ENCODE assay signal across 8 cellular contexts in the genomic region with DNA sequence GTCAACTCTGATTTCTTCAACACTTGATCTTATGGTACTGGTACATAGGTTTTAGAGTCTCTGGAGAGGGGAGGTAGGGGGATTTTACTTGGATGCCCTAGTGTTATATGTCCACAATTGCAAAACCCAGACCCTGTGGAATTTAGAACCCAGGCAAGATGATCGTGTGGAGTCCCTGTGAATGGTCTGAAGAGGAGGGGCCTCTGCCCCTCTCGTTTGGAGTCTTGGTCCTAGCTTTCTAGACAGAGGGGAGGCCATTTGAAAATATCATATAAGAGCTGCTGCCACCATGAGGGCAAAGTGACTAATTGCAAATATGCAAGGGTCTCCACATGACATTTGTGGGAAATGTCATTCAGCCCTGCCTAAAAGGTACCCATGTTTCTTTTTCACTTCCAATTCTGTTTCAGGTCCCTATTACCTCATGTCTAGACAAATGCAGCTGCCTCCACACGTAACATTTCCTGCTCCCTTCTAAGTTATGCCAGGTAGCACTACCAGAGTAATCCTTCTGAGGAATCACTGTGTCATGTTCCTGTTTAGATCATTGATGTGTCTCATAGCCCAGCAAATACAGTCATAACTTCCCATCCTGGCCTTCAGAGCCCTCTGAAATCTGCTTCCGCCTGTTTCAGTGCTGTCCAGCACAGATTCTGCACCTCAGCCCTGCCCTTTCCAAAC.
A peak's percentile ranks its signal among the peaks of the same experiment; 100 is the strongest.
DNase-seq lines count a peak whose midpoint lies in the region; ATAC-seq and TF ChIP-seq lines count a peak whose summit lies in the region.

No MANE protein-coding gene starts in this region.

- DNase-seq in DND-41 (peak; percentile 54), NCI-H82 (lab: John Stamatoyannopoulos, UW) (peak; percentile 78), foreskin fibroblast (peak in 1 of 2 donors; percentile 55), occipital lobe (lab: John Stamatoyannopoulos, UW) (no peak)
- DNase-seq in activated T-cell treated with anti-CD3 and anti-CD28 coated beads, Interleukin-2, amount 50 U/mL, for 48 hours, result peak; percentile 50 to 53

- ATAC-seq in DND-41 (ENCODE audit: insufficient read depth, low read depth) (peak; percentile 90), GM19463 (IDR thresholded peaks at IDR 0.05; ENCODE audit: unreplicated experiment) (peak; percentile 79), HG03457 (IDR thresholded peaks at IDR 0.05; ENCODE audit: unreplicated experiment) (peak; percentile 66)

- 0 out of 2 replicates have a peak, but pooled peaks cover 4% of the 10 kb centered on the region for H4K20me1 ChIP-seq in DND-41 (ENCODE audit: insufficient read depth, low read length)

- TF ChIP-seq CTCF in DND-41 (IDR thresholded peaks at IDR 0.05; ENCODE audit: borderline replicate concordance, extremely low read depth, low read length, poor library complexity, severe bottlenecking), result peak; percentile 80
- peak; percentile 36 for TF ChIP-seq CTCF in foreskin fibroblast (IDR thresholded peaks at IDR 0.05; ENCODE audit: low read depth, low read length)
- TF ChIP-seq CTCF in parathyroid adenoma (IDR thresholded peaks at IDR 0.05), result peak; percentile 38

- H3K27ac ChIP-seq in DND-41 (ENCODE audit: low read length), result no peak overlapping the region
- peak overlapping the region; percentile 81 for H3K27ac ChIP-seq in parathyroid adenoma

- H3K36me3 ChIP-seq in DND-41 (ENCODE audit: insufficient read depth, low read length) (peaks cover 69% of the 10 kb centered on the region), parathyroid adenoma (ENCODE audit: control insufficient read depth, insufficient read depth, low read length) (no peaks in the 10 kb centered on the region)

- no peak overlapping the region for H3K4me3 ChIP-seq in DND-41 (ENCODE audit: low read depth in 1 of 2, low read length in 2 of 2)
- no peak overlapping the region for H3K4me3 ChIP-seq in foreskin fibroblast (ENCODE audit: low read depth in 1 of 2, low read length in 2 of 2)
- H3K4me3 ChIP-seq in parathyroid adenoma (ENCODE audit: low read depth, low read length), result no peak overlapping the region

- 0 out of 2 replicates have a peak, but pooled peaks cover 8% of the 10 kb centered on the region for H3K79me2 ChIP-seq in DND-41 (ENCODE audit: insufficient read depth, low read length)
- peaks cover 3% of the 10 kb centered on the region for H3K79me2 ChIP-seq in parathyroid adenoma

- H3K4me1 ChIP-seq in DND-41 (ENCODE audit: insufficient read depth, low read length), result no peaks in the 10 kb centered on the region
- peaks cover 9% of the 10 kb centered on the region for H3K4me1 ChIP-seq in parathyroid adenoma

- H3K27me3 ChIP-seq in DND-41 (ENCODE audit: insufficient read depth, low read length, poor library complexity), result no peaks in the 10 kb centered on the region
- no peaks in the 10 kb centered on the region for H3K27me3 ChIP-seq in parathyroid adenoma (ENCODE audit: control insufficient read depth, insufficient read depth, low read length)

- H3K9me3 ChIP-seq in DND-41 (ENCODE audit: insufficient read depth, low read length, severe bottlenecking) (no peaks in the 10 kb centered on the region), parathyroid adenoma (ENCODE audit: control insufficient read depth, low read length) (no peaks in the 10 kb centered on the region)

- H2AFZ ChIP-seq in DND-41 (ENCODE audit: low read depth, low read length) (no peak overlapping the region), parathyroid adenoma (no peak overlapping the region)

- H3K9ac ChIP-seq in DND-41 (ENCODE audit: low read depth, low read length), result no peak overlapping the region
- no peak overlapping the region for H3K9ac ChIP-seq in parathyroid adenoma

- H3K4me2 ChIP-seq in DND-41 (ENCODE audit: insufficient read depth, low read length) (no peak overlapping the region), parathyroid adenoma (ENCODE audit: low read length) (no peak overlapping the region)
